ENCODE assay signal across 8 cellular contexts in the genomic region with DNA sequence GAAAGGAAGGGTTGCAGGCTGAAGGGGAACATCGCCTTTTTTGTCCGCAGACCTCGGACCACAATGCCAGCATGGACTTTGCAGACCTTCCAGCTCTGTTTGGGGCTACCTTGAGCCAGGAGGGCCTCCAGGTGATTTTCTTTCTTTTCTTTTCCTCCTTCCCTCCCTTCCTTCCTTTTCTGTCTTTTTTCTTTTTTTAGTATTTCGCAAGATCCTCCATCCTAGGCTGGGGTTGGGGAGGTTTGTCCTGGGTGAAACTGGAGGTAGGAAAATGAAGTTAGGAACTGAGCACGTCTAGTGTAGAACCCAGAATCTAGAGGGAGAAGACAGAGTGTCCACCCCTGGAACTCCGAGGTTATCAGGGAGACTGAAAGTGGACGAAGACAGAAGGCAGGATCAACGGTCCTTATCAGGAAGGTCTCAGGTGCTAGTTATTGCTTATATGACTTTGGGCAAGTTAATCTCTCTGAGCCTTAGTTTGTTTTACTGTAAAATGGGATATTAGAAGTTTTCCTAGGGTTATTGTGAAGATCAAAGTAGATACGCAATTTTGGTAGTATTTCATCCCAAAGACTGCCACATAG. TPM values are rescaled to one million over a fixed set of nuclear protein-coding genes. Genes with fewer than 3 reads are reported as not detected.
DNase-seq lines count a peak whose midpoint lies in the region; ATAC-seq and TF ChIP-seq lines count a peak whose summit lies in the region.

No MANE protein-coding gene starts in this region.

- H3K9me2 ChIP-seq in SK-N-SH: no peaks in the 10 kb centered on the region

- H3K9me3 Mint-ChIP-seq in activated naive CD8-positive, alpha-beta T cell treated with anti-CD3 and anti-CD28 coated beads, Interleukin-2, amount 10 ng/mL, durations not matched to agents 7 days and 5 days: no peaks in the 10 kb centered on the region
- no peaks in the 10 kb centered on the region for H3K9me3 Mint-ChIP-seq in immature natural killer cell

- H3K9me3 ChIP-seq in SK-N-SH: no peaks in the 10 kb centered on the region
- no peaks in the 10 kb centered on the region for H3K9me3 ChIP-seq in stomach smooth muscle (ENCODE audit: control insufficient read depth in 2 of 2, low read length in 2 of 2)

- no peak for TF ChIP-seq RAD21 in SK-N-SH (IDR thresholded peaks at IDR 0.05; ENCODE audit: low read length)

- peak overlapping the region; percentile 97 for H3K4me2 ChIP-seq in SK-N-SH

- H3K36me3 ChIP-seq in SK-N-SH (replicated peaks in 1 of 2; ENCODE audit: control insufficient read depth in 1 of 2, insufficient read depth in 2 of 2, low read length in 1 of 2) (peaks cover 31 to 46% of the 10 kb centered on the region in 2 experiments), stomach smooth muscle (ENCODE audit: control insufficient read depth in 2 of 2, insufficient read depth in 2 of 2, low read length in 2 of 2) (peaks cover 47 to 52% of the 10 kb centered on the region in 2 donors)

- no peak for ATAC-seq in SK-N-SH treated with all-trans-retinoic acid at 6 μM for 48 hours
- no peak for ATAC-seq in activated naive CD8-positive, alpha-beta T cell treated with anti-CD3 and anti-CD28 coated beads, Interleukin-2, amount 10 ng/mL, durations not matched to agents 7 days and 5 days (ENCODE audit: low read depth)

- POLR2A ChIA-PET in SK-N-SH (lab: Yijun Ruan, JAX): interaction anchor here (0.8 to 2.0 kb wide), 4 partner anchors 11 to 39 kb away, joined by 3 to 35 read pairs (median 17); partner anchors contain the start of genes ENO3 and SPAG7
- POLR2A ChIA-PET in activated naive CD8-positive, alpha-beta T cell treated with anti-CD3 and anti-CD28 coated beads, Interleukin-2, amount 10 ng/mL, durations not matched to agents 7 days and 5 days (lab: Charles Lee): interaction anchor here (1.1 to 17.2 kb wide), 12 partner anchors 9 to 107 kb away, joined by 3 to 441 read pairs (median 5); partner anchors contain the start of genes CAMTA2, ENO3, INCA1 and KIF1C

- H3K9ac ChIP-seq in SK-N-SH (peak overlapping the region; percentile 83), stomach smooth muscle (ENCODE audit: low read length in 2 of 2) (peak overlapping the region; percentile 97 to 98)

- H3K79me2 ChIP-seq in SK-N-SH (ENCODE audit: insufficient read depth): peaks cover 74% of the 10 kb centered on the region

- WGBS in SK-N-SH (ENCODE audit: low lambda C conversion rate): 12% methylated on average over 9 of the region's 9 CpGs

- no peak overlapping the region for H2AFZ ChIP-seq in SK-N-SH (ENCODE audit: low read depth)

- H3K4me3 Mint-ChIP-seq in activated naive CD8-positive, alpha-beta T cell treated with anti-CD3 and anti-CD28 coated beads, Interleukin-2, amount 10 ng/mL, durations not matched to agents 7 days and 5 days: peak overlapping the region; percentile 100
- H3K4me3 Mint-ChIP-seq in immature natural killer cell: peak overlapping the region; percentile 96 to 100 (median 99)

- TF ChIP-seq EP300 in SK-N-SH (IDR thresholded peaks at IDR 0.05; ENCODE audit: borderline replicate concordance in 1 of 2, low read depth in 1 of 2, low read length in 1 of 2): no peak

- H4K20me1 ChIP-seq in SK-N-SH (ENCODE audit: insufficient read depth): peaks cover 31% of the 10 kb centered on the region

- H3K4me1 Mint-ChIP-seq in activated naive CD8-positive, alpha-beta T cell treated with anti-CD3 and anti-CD28 coated beads, Interleukin-2, amount 10 ng/mL, durations not matched to agents 7 days and 5 days: peaks cover 55% of the 10 kb centered on the region
- H3K4me1 Mint-ChIP-seq in immature natural killer cell: peaks cover 70 to 77% of the 10 kb centered on the region in 2 donors

- TF ChIP-seq CTCF in SK-N-SH (IDR thresholded peaks at IDR 0.05): no peak

- in situ Hi-C loops in KBM-7 (cut with MboI; ENCODE audit: low pct_unique_long_range_greater_than_20kb, low sequenced_read_pairs): no loop called here

- CTCF ChIA-PET in SK-N-SH (lab: Yijun Ruan, JAX): interaction anchor here (1.0 to 3.9 kb wide), 6 partner anchors 8 to 121 kb away, joined by 3 to 29 read pairs (median 3); partner anchors contain the start of genes CAMTA2, PFN1 and SPAG7

- H3K4me1 ChIP-seq in SK-N-SH (ENCODE audit: control insufficient read depth in 1 of 2, insufficient read depth in 2 of 2, low read depth in 1 of 2, low read length in 1 of 2) (peaks cover 23 to 38% of the 10 kb centered on the region in 2 experiments), stomach smooth muscle (ENCODE audit: control insufficient read depth, insufficient read depth, low read length) (peaks cover 60% of the 10 kb centered on the region)

- peaks cover 62% of the 10 kb centered on the region for H3K36me3 Mint-ChIP-seq in activated naive CD8-positive, alpha-beta T cell treated with anti-CD3 and anti-CD28 coated beads, Interleukin-2, amount 10 ng/mL, durations not matched to agents 7 days and 5 days
- peaks cover 23 to 59% (median 35%) of the 10 kb centered on the region in 3 donors for H3K36me3 Mint-ChIP-seq in immature natural killer cell

- peaks cover 53% of the 10 kb centered on the region for H3F3A ChIP-seq in SK-N-SH (replicated peaks; ENCODE audit: insufficient read depth)

- peak overlapping the region; percentile 88 for H3K27ac Mint-ChIP-seq in activated naive CD8-positive, alpha-beta T cell treated with anti-CD3 and anti-CD28 coated beads, Interleukin-2, amount 10 ng/mL, durations not matched to agents 7 days and 5 days
- peak overlapping the region; percentile 93 to 98 (median 95) for H3K27ac Mint-ChIP-seq in immature natural killer cell

- peak overlapping the region; percentile 80 to 86 for H3K4me3 ChIP-seq in SK-N-SH (ENCODE audit: low read depth in 2 of 2, low read length in 1 of 2)
- H3K4me3 ChIP-seq in stomach smooth muscle (ENCODE audit: low read length in 2 of 2): peak overlapping the region; percentile 82 to 94

- DNase-seq in SK-N-SH (no peak), immature natural killer cell (no peak), NOMO-1 treated with DMSO at 0.1 percent for 48 hours (lab: John Stamatoyannopoulos, UW; ENCODE audit: unreplicated experiment) (no peak), KBM-7 (no peak), NCI-H2029 treated with DMSO at 0.1 percent for 48 hours (lab: John Stamatoyannopoulos, UW) (no peak)
- no peak for DNase-seq in activated naive CD8-positive, alpha-beta T cell treated with anti-CD3 and anti-CD28 coated beads, Interleukin-2, amount 10 ng/mL, durations not matched to agents 7 days and 5 days

- H3K27me3 ChIP-seq in SK-N-SH (ENCODE audit: insufficient read depth): no peaks in the 10 kb centered on the region
- no peaks in the 10 kb centered on the region for H3K27me3 ChIP-seq in stomach smooth muscle (ENCODE audit: control insufficient read depth in 1 of 2, insufficient read depth in 2 of 2, low read length in 2 of 2)

- H3K27me3 Mint-ChIP-seq in activated naive CD8-positive, alpha-beta T cell treated with anti-CD3 and anti-CD28 coated beads, Interleukin-2, amount 10 ng/mL, durations not matched to agents 7 days and 5 days: no peaks in the 10 kb centered on the region
- peaks cover 8 to 35% (median 19%) of the 10 kb centered on the region in 3 donors for H3K27me3 Mint-ChIP-seq in immature natural killer cell (ENCODE audit: low read depth in 3 of 3)

- H3K27ac ChIP-seq in SK-N-SH (ENCODE audit: low read depth in 2 of 2, low read length in 1 of 2) (peak overlapping the region; percentile 94 to 98), stomach smooth muscle (ENCODE audit: low read length) (peak overlapping the region; percentile 98)

TF ChIP-seq in SK-N-SH treated with all-trans-retinoic acid at 6 μM for 48 hours, 23 proteins besides CTCF, POLR2A, EP300 and RAD21 (continues in another document):
- no peak for TF ChIP-seq CSDC2 (CRISPR knock-in tag; IDR thresholded peaks at IDR 0.05)

RNA-seq across cellular contexts. Expression of gene RNF167, which starts 1.1 kb away (rescaled TPM):
- 96.5 and 115 TPM in 2 replicates for polyA plus RNA-seq in SK-N-SH (2012; rRNA removed)
- 60.0 and 80.4 TPM in 2 replicates for polyA plus RNA-seq in SK-N-SH (2012; cell fraction: cytosol; rRNA removed)
- polyA plus RNA-seq in SK-N-SH (2012; cell fraction: nucleus; rRNA removed): 108 and 121 TPM in 2 replicates
- 100 to 1,000 TPM; 202 TPM for total RNA-seq in activated naive CD8-positive, alpha-beta T cell treated with anti-CD3 and anti-CD28 coated beads, Interleukin-2, amount 10 ng/mL, durations not matched to agents 7 days and 5 days
- polyA plus RNA-seq in immature natural killer cell: 10 to 100 TPM; 62.3 to 78.2 (median 73.1) TPM

RNA-seq across cellular contexts. Expression of gene SLC25A11, which starts 1.3 kb away (rescaled TPM):
- polyA plus RNA-seq in SK-N-SH (2012; rRNA removed) (58.5 and 82.8 TPM in 2 replicates), immature natural killer cell (100 to 1,000 TPM; 139 to 196 (median 139) TPM)
- polyA plus RNA-seq in SK-N-SH (2012; cell fraction: cytosol; rRNA removed): 32.7 and 50.3 TPM in 2 replicates
- polyA plus RNA-seq in SK-N-SH (2012; cell fraction: nucleus; rRNA removed): 45.5 and 51.0 TPM in 2 replicates
- 10 to 100 TPM; 67.6 to 78.1 TPM for total RNA-seq in activated naive CD8-positive, alpha-beta T cell treated with anti-CD3 and anti-CD28 coated beads, Interleukin-2, amount 10 ng/mL, durations not matched to agents 7 days and 5 days

RNA-seq across cellular contexts. Expression of gene PFN1, which starts 7.2 kb away (rescaled TPM):
- polyA plus RNA-seq in SK-N-SH (2012; rRNA removed) (1,627 and 2,484 TPM in 2 replicates), immature natural killer cell (1,000 to 10,000 TPM; 3,573 to 4,444 (median 3,740) TPM)
- polyA plus RNA-seq in SK-N-SH (2012; cell fraction: cytosol; rRNA removed): 1,556 and 1,614 TPM in 2 replicates
- polyA plus RNA-seq in SK-N-SH (2012; cell fraction: nucleus; rRNA removed): 620 and 931 TPM in 2 replicates
- 1,000 to 10,000 TPM; 1,712 to 1,828 TPM for total RNA-seq in activated naive CD8-positive, alpha-beta T cell treated with anti-CD3 and anti-CD28 coated beads, Interleukin-2, amount 10 ng/mL, durations not matched to agents 7 days and 5 days

RNA-seq across cellular contexts. Expression of gene GP1BA, which starts 9.0 kb away (rescaled TPM):
- polyA plus RNA-seq in SK-N-SH (2012; rRNA removed) (not detected in 2 replicates), immature natural killer cell (1 to 10 TPM in 1 of 3 donors, under 1 TPM in 1, not detected in 1; 0.38 to 1.3 TPM)
- not detected in 2 replicates for polyA plus RNA-seq in SK-N-SH (2012; cell fraction: cytosol; rRNA removed)
- not detected in 2 replicates for polyA plus RNA-seq in SK-N-SH (2012; cell fraction: nucleus; rRNA removed)
- total RNA-seq in activated naive CD8-positive, alpha-beta T cell treated with anti-CD3 and anti-CD28 coated beads, Interleukin-2, amount 10 ng/mL, durations not matched to agents 7 days and 5 days: not detected

RNA-seq across cellular contexts. Expression of gene ENO3, which starts 9.8 kb away (rescaled TPM):
- polyA plus RNA-seq in SK-N-SH (2012; rRNA removed) (29.2 and 32.5 TPM in 2 replicates), immature natural killer cell (1 to 10 TPM; 1.6 to 4.2 (median 4.1) TPM)
- 9.0 and 10.7 TPM in 2 replicates for polyA plus RNA-seq in SK-N-SH (2012; cell fraction: cytosol; rRNA removed)
- 214 and 261 TPM in 2 replicates for polyA plus RNA-seq in SK-N-SH (2012; cell fraction: nucleus; rRNA removed)
- total RNA-seq in activated naive CD8-positive, alpha-beta T cell treated with anti-CD3 and anti-CD28 coated beads, Interleukin-2, amount 10 ng/mL, durations not matched to agents 7 days and 5 days: 10 to 100 TPM; 31.4 to 32.9 TPM
